ENCODE assay signal across 8 cellular contexts in the genomic region with DNA sequence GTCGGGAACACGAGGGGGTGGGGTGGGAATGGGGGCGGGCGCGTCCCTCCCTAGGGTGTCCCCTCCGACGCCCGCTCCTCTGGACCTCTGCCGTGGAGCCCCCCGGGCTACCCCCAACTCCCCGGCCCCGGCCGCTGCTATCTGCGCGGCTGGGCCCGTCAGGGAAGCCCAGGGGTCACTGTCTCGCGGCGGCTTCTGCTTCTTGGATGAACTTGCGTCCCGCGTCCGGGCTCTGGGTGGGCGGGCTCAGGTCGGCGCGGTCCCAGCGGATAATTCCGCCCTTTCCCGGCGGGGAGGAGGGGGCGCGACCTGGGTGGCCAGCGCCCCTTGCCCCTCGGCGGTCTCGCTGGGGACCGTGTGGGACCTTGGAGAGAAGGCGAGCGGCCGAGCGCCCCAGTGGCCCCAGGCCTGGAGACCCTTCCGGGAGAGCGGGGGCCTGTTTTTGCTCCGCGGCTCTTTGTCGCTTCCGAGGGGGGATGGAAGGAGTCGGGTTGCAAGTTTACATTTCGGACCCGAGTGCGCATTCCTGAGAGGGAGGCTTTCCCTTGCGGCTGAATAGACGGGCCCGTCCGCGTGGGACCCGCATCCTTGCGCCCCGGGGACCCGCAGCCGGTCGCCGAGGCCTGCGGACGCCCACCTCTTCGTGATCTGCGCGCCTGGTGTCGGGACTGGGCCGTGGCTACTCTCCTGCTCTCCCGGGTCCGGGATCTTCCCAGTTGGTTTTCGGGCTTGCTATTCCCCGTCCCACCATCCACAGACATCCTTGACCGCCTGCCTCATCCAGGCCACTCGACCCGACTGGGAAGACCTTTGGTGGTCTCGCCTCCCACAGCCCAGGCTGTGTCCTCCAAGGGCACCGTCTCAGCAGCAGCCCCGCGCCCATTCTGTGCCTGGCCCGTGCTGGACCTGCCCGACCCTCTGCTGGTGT. TPM values are rescaled to one million over a fixed set of nuclear protein-coding genes. Genes with fewer than 3 reads are reported as not detected.
DNase-seq lines count a peak whose midpoint lies in the region; ATAC-seq and TF ChIP-seq lines count a peak whose summit lies in the region.

No MANE protein-coding gene starts in this region.

- DNase-seq in BJ (ENCODE audit: low read depth) (no peak), SK-N-MC (ENCODE audit: low read depth, low spot score) (no peak), foreskin fibroblast (peak; percentile 39 to 74), middle frontal gyrus (ENCODE audit: extremely low spot score, low spot score) (no peak)
- DNase-seq in CD8-positive, alpha-beta memory T cell, result no peak

- peaks cover under 1 to 13% (median 4%) of the 10 kb centered on the region in 5 donors for H3K9me3 Mint-ChIP-seq in CD8-positive, alpha-beta memory T cell

- H3K36me3 ChIP-seq in BJ (ENCODE audit: control insufficient read depth, insufficient read depth, low read length) (no peaks in the 10 kb centered on the region; the same call in 1 of the 2 replicates), SK-N-MC (ENCODE audit: insufficient read depth, low read length) (no peaks in the 10 kb centered on the region), neuron (ENCODE audit: insufficient read depth, low read length) (no peaks in the 10 kb centered on the region)
- H3K36me3 ChIP-seq in CD8-positive, alpha-beta memory T cell (ENCODE audit: insufficient read depth, low read length), result no peaks in the 10 kb centered on the region

- H3K4me3 ChIP-seq in BJ (ENCODE audit: low read depth, low read length) (peak overlapping the region; percentile 86), SK-N-MC (peak overlapping the region; percentile 72), foreskin fibroblast (ENCODE audit: low read depth in 1 of 2, low read length in 2 of 2) (peak overlapping the region; percentile 71 to 72), neuron (ENCODE audit: low read length) (peak overlapping the region; percentile 62)
- no peak overlapping the region for H3K4me3 ChIP-seq in CD8-positive, alpha-beta memory T cell (ENCODE audit: low read length)

- POLR2A ChIA-PET in BJ (lab: Charles Lee), result no interaction called here
- POLR2A ChIA-PET in CD8-positive, alpha-beta memory T cell (lab: Charles Lee), result no interaction called here

- H3K9me3 ChIP-seq in SK-N-MC (ENCODE audit: low read depth, low read length) (no peaks in the 10 kb centered on the region), neuron (ENCODE audit: low read length) (no peaks in the 10 kb centered on the region)
- no peaks in the 10 kb centered on the region for H3K9me3 ChIP-seq in CD8-positive, alpha-beta memory T cell (ENCODE audit: low read length)

- H3K27ac ChIP-seq in SK-N-MC, result no peak overlapping the region
- no peak overlapping the region for H3K27ac ChIP-seq in CD8-positive, alpha-beta memory T cell (ENCODE audit: low read depth, low read length)

- peak overlapping the region in 1 of 7 donors; percentile 15 for H3K4me3 Mint-ChIP-seq in CD8-positive, alpha-beta memory T cell

- H2AFZ ChIP-seq in neuron (ENCODE audit: low read depth, low read length), result peak overlapping the region; percentile 75

- H3K4me1 ChIP-seq in neuron (ENCODE audit: insufficient read depth, low read length), result peaks cover 4% of the 10 kb centered on the region
- no peaks in the 10 kb centered on the region for H3K4me1 ChIP-seq in CD8-positive, alpha-beta memory T cell (ENCODE audit: insufficient read depth, low read length)

- H3K4me1 Mint-ChIP-seq in CD8-positive, alpha-beta memory T cell, result no peaks in the 10 kb centered on the region

- H3K27ac Mint-ChIP-seq in CD8-positive, alpha-beta memory T cell, result no peak overlapping the region

- peaks cover 19 to 21% of the 10 kb centered on the region in 2 donors for H3K27me3 Mint-ChIP-seq in CD8-positive, alpha-beta memory T cell

- no peak overlapping the region for H3K9ac ChIP-seq in SK-N-MC (ENCODE audit: insufficient read length)

- CTCF ChIA-PET in BJ (lab: Yijun Ruan, JAX), result no interaction called here
- CTCF ChIA-PET in CD8-positive, alpha-beta memory T cell (lab: Charles Lee), result no interaction called here

- ATAC-seq in GM18498 (IDR thresholded peaks at IDR 0.05; ENCODE audit: unreplicated experiment) (no peak), GM19328 (IDR thresholded peaks at IDR 0.05; ENCODE audit: unreplicated experiment) (no peak)

- TF ChIP-seq CTCF in BJ (IDR thresholded peaks at IDR 0.05; ENCODE audit: insufficient read depth, low read depth, low read length), result no peak
- TF ChIP-seq CTCF in foreskin fibroblast (IDR thresholded peaks at IDR 0.05; ENCODE audit: low read depth, low read length), result no peak

- H3K27me3 ChIP-seq in BJ (ENCODE audit: control insufficient read depth, insufficient read depth, low read length) (no peaks in the 10 kb centered on the region), neuron (ENCODE audit: insufficient read depth, low read length) (no peaks in the 10 kb centered on the region)
- no peaks in the 10 kb centered on the region for H3K27me3 ChIP-seq in CD8-positive, alpha-beta memory T cell (ENCODE audit: insufficient read depth, low read length, poor library complexity, severe bottlenecking)

- H3K36me3 Mint-ChIP-seq in CD8-positive, alpha-beta memory T cell, result no peaks in the 10 kb centered on the region

RNA-seq across cellular contexts. Expression of gene DOCK1, which starts 0.8 kb away (rescaled TPM):
- polyA plus RNA-seq in BJ (2011; rRNA removed), result 20.0 and 24.9 TPM in 2 replicates
- 45.4 and 52.6 TPM in 2 replicates for polyA minus RNA-seq in BJ (2011; rRNA and poly(A)+ RNA removed)
- under 1 TPM; 0.16 to 0.18 TPM for total RNA-seq in CD8-positive, alpha-beta memory T cell
- polyA plus RNA-seq in CD8-positive, alpha-beta memory T cell, result not detected

Comparison
In these comparisons a context has a peak if more than half of its experiments do, and no peak if none do; other contexts are left out.
1. DNase-seq: peak in foreskin fibroblast (2 of 2); none in BJ (single experiment), SK-N-MC (single experiment), middle frontal gyrus (single experiment) and CD8-positive, alpha-beta memory T cell (0 of 5).
2. RNA of gene DOCK1, which starts 0.8 kb away (polyA plus RNA-seq): 20.0 to 24.9 TPM in BJ; not detected in CD8-positive, alpha-beta memory T cell (single experiment); every median in the first group is over 10 times any median in the second.